In the genomic region with DNA sequence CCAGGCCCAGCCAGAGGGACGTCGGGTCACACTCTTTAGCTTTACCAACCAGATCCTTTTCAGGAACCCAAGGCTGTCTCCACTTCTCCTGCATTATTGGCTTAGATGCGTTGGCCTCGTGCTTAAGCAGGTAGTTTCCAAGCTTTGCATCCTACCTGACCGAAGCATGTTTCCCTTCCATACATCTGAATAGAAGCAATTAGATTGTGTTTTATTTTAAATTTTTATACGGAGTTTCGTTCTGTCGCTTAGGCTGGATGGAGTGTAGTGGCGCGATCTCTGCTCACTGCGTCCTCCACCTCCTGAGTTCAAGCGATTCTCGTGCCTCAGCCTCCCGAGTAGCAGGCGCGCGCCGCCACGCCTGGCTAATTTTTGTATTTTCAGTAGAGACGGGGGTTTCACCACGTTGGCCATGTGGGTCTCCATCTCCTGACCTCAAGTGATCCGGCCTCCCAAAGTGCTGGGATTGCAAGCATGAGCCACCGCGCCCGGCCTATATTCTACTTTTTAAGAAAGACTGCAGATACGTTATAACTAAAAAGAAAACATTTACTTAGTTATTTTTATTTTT, we compare ENCODE assay signal across 8 cellular contexts. TPM values are rescaled to one million over a fixed set of nuclear protein-coding genes. Genes with fewer than 3 reads are reported as not detected.
DNase-seq lines count a peak whose midpoint lies in the region; ATAC-seq and TF ChIP-seq lines count a peak whose summit lies in the region.

No MANE protein-coding gene starts in this region.

- no peaks in the 10 kb centered on the region for H3F3A ChIP-seq in GM23338 (replicated peaks; ENCODE audit: low read depth)

- H3K4me1 Mint-ChIP-seq in GM23338 (peaks cover 11% of the 10 kb centered on the region; the same call in 2 of the 3 replicates), endodermal cell (peaks cover 3% of the 10 kb centered on the region)
- peaks cover 5 to 16% (median 10%) of the 10 kb centered on the region in 4 donors for H3K4me1 Mint-ChIP-seq in naive thymus-derived CD8-positive, alpha-beta T cell

- H3K9me3 Mint-ChIP-seq in GM23338 (no peaks in the 10 kb centered on the region), endodermal cell (no peaks in the 10 kb centered on the region)
- no peaks in the 10 kb centered on the region for H3K9me3 Mint-ChIP-seq in naive thymus-derived CD8-positive, alpha-beta T cell

- H3K27ac Mint-ChIP-seq in GM23338 (peak overlapping the region; percentile 82), endodermal cell (peak overlapping the region; percentile 93)
- H3K27ac Mint-ChIP-seq in naive thymus-derived CD8-positive, alpha-beta T cell = peak overlapping the region; percentile 84 to 98 (median 96)

- H3K27me3 Mint-ChIP-seq in GM23338 (ENCODE audit: insufficient read depth, low read depth, poor library complexity) = peaks cover 7% of the 10 kb centered on the region
- H3K27me3 Mint-ChIP-seq in endodermal cell (ENCODE audit: insufficient read depth) = no peaks in the 10 kb centered on the region
- H3K27me3 Mint-ChIP-seq in naive thymus-derived CD8-positive, alpha-beta T cell = peaks cover 0 to 3% (median 0%) of the 10 kb centered on the region in 5 donors

- H3K9me2 ChIP-seq in GM23338 (ENCODE audit: insufficient read depth) = no peaks in the 10 kb centered on the region

- H3K4me1 ChIP-seq in GM23338 (ENCODE audit: insufficient read depth) = peaks cover 8% of the 10 kb centered on the region; the same call in 1 of the 2 replicates
- peaks cover 5% of the 10 kb centered on the region for H3K4me1 ChIP-seq in endodermal cell (ENCODE audit: control insufficient read depth, insufficient read depth, low read length)

- H3K9ac ChIP-seq in endodermal cell (ENCODE audit: extremely low read depth, low read length, poor library complexity, severe bottlenecking) = peak overlapping the region; percentile 80

- H3K27me3 ChIP-seq in GM23338 (ENCODE audit: insufficient read depth) = no peaks in the 10 kb centered on the region
- H3K27me3 ChIP-seq in endodermal cell (ENCODE audit: control insufficient read depth, insufficient read depth, low read length, poor library complexity, severe bottlenecking) = no peaks in the 10 kb centered on the region

- H4K20me1 ChIP-seq in GM23338 (replicated peaks; ENCODE audit: insufficient read depth) = no peaks in the 10 kb centered on the region

- H3K36me3 ChIP-seq in GM23338 (ENCODE audit: insufficient read depth) (no peaks in the 10 kb centered on the region), endodermal cell (ENCODE audit: control insufficient read depth, insufficient read depth, low read length) (peaks cover 10% of the 10 kb centered on the region)

- H3K4me3 ChIP-seq in GM23338 = peak overlapping the region; percentile 89
- H3K4me3 ChIP-seq in endodermal cell (ENCODE audit: low read length) = peak overlapping the region; percentile 99

- H3K36me3 Mint-ChIP-seq in GM23338 (ENCODE audit: low read depth) (peaks cover 11% of the 10 kb centered on the region; the same call in 2 of the 3 replicates), endodermal cell (ENCODE audit: low read depth) (peaks cover 11% of the 10 kb centered on the region)
- no peaks in the 10 kb centered on the region for H3K36me3 Mint-ChIP-seq in naive thymus-derived CD8-positive, alpha-beta T cell

- CTCF ChIA-PET in RWPE1 (lab: Yijun Ruan, JAX) = interaction anchor here (0.5 to 0.7 kb wide), 5 partner anchors 19 to 493 kb away, joined by 3 read pairs; no protein-coding TSS in a partner anchor

- H3K27ac ChIP-seq in GM23338 (ENCODE audit: low read depth) (no peak overlapping the region), RWPE1 (peak overlapping the region; percentile 90), endodermal cell (ENCODE audit: low read depth, low read length) (peak overlapping the region; percentile 89)

- DNase-seq in DMS53 (lab: John Stamatoyannopoulos, UW) (peak; percentile 86), GM23338 (ENCODE audit: low spot score) (no peak), RWPE1 (ENCODE audit: low spot score) (no peak), endodermal cell (peak; percentile 59), SW480 (ENCODE audit: low spot score) (no peak), SIG-M5 (lab: John Stamatoyannopoulos, UW) (no peak)
- DNase-seq in naive thymus-derived CD8-positive, alpha-beta T cell = peak in 1 of 10 donors; percentile 2

- H3K79me2 ChIP-seq in GM23338 (replicated peaks; ENCODE audit: insufficient read depth) = peaks cover 4% of the 10 kb centered on the region; the same call in 1 of the 2 replicates

- ATAC-seq in GM23338 (peak; percentile 22), GM19035 (IDR thresholded peaks at IDR 0.05; ENCODE audit: unreplicated experiment) (no peak)
- peak; percentile 12 to 15 for ATAC-seq in naive thymus-derived CD8-positive, alpha-beta T cell

- WGBS in endodermal cell (ENCODE audit: insufficient coverage in 1 of 2, insufficient read length in 1 of 2), 2 experiments = 18 to 20% methylated on average over 15 to 26 of the region's 26 CpGs

- H3K4me3 Mint-ChIP-seq in GM23338 (peak overlapping the region; percentile 94), endodermal cell (peak overlapping the region; percentile 82)
- H3K4me3 Mint-ChIP-seq in naive thymus-derived CD8-positive, alpha-beta T cell = peak overlapping the region; percentile 88 to 99 (median 96)

- POLR2A ChIA-PET in RWPE1 (lab: Yijun Ruan, JAX; ENCODE audit: low non-redundant PET) = interaction anchor here (0.9 to 2.0 kb wide), 2 partner anchors 18 to 21 kb away, joined by 3 to 11 read pairs; a partner anchor contains a TSS
- POLR2A ChIA-PET in naive thymus-derived CD8-positive, alpha-beta T cell (lab: Charles Lee) = interaction anchor here (1.4 to 2.3 kb wide), 2 partner anchors 19 to 23 kb away, joined by 3 to 58 read pairs; a partner anchor contains a TSS

- H3K9me3 ChIP-seq in endodermal cell (ENCODE audit: control insufficient read depth, low read length) = peaks cover 5% of the 10 kb centered on the region

- TF ChIP-seq CTCF in GM23338 (conservative IDR thresholded peaks at IDR 0.05; ENCODE audit: low read depth in 2 of 2) = no peak
- TF ChIP-seq CTCF in RWPE1 (conservative IDR thresholded peaks at IDR 0.05; ENCODE audit: low read depth) = no peak
- TF ChIP-seq CTCF in endodermal cell (conservative IDR thresholded peaks at IDR 0.05) = no peak

- peak overlapping the region; percentile 86 for H3K4me2 ChIP-seq in GM23338

- peak overlapping the region; percentile 95 for H2AFZ ChIP-seq in GM23338

RNA-seq across cellular contexts. Expression of a gene that starts 0.7 kb away (rescaled TPM):
- total RNA-seq in GM23338 (2014; rRNA removed; shearing (Covaris generic)) = 19.3 and 23.5 TPM in 2 replicates
- polyA plus RNA-seq in GM23338 (2016; fragmentation: Nextera tagmentation; extraction: Ambion mirVana) = 22.5 and 23.3 TPM in 2 replicates
- total RNA-seq in endodermal cell = 10 to 100 TPM; 21.1 to 31.9 TPM
- polyA plus RNA-seq in endodermal cell (2013, experiment 1 of 2) = 13.6 TPM
- 14.2 TPM for polyA plus RNA-seq in endodermal cell (2013, experiment 2 of 2)
- 1 to 10 TPM; 2.4 to 3.2 TPM for total RNA-seq in naive thymus-derived CD8-positive, alpha-beta T cell
- polyA plus RNA-seq in naive thymus-derived CD8-positive, alpha-beta T cell = under 1 TPM; 0.54 to 0.99 (median 0.65) TPM

RNA-seq across cellular contexts. Expression of a gene that starts 17.9 kb away (rescaled TPM):
- 175 and 189 TPM in 2 replicates for total RNA-seq in GM23338 (2014; rRNA removed; shearing (Covaris generic))
- 121 and 136 TPM in 2 replicates for polyA plus RNA-seq in GM23338 (2016; fragmentation: Nextera tagmentation; extraction: Ambion mirVana)
- total RNA-seq in endodermal cell = 10 to 100 TPM; 47.0 to 51.5 TPM
- 48.4 TPM for polyA plus RNA-seq in endodermal cell (2013, experiment 1 of 2)
- polyA plus RNA-seq in endodermal cell (2013, experiment 2 of 2) = 43.2 TPM
- total RNA-seq in naive thymus-derived CD8-positive, alpha-beta T cell = 10 to 100 TPM; 15.7 to 16.6 TPM
- 10 to 100 TPM; 20.0 to 22.9 (median 21.9) TPM for polyA plus RNA-seq in naive thymus-derived CD8-positive, alpha-beta T cell

Comparison
In these comparisons a context has a peak if more than half of its experiments do, and no peak if none do; other contexts are left out.
1. DNase-seq: peak in DMS53 (single experiment) and endodermal cell (single experiment); none in GM23338 (single experiment), RWPE1 (single experiment), SW480 (single experiment) and SIG-M5 (single experiment).
2. Peak in every context shown above with its lines, with median percentiles within 50 percentile points of each other: H3K27ac Mint-ChIP-seq and H3K4me3 Mint-ChIP-seq.